Comparison of ENCODE assay signal across 8 cellular contexts in genomic region chr14:61661471-61661988, GRCh38. TPM values are rescaled to one million over a fixed set of nuclear protein-coding genes. Genes with fewer than 3 reads are reported as not detected.
DNase-seq lines count a peak whose midpoint lies in the region; ATAC-seq, FAIRE-seq and TF ChIP-seq lines count a peak whose summit lies in the region.

No MANE protein-coding gene starts in this region.

- H3K36me3 Mint-ChIP-seq in activated naive CD4-positive, alpha-beta T cell treated with anti-CD3 and anti-CD28 coated beads for 36 hours (ENCODE audit: low read depth): peaks cover 1% of the 10 kb centered on the region
- H3K36me3 Mint-ChIP-seq in dendritic cell treated with granulocyte-macrophage colony-stimulating factor and Interleukin-4, amounts not matched to agents 40 ng/mL and 50 ng/mL, for 4 days (ENCODE audit: low read depth): no peaks in the 10 kb centered on the region
- H3K36me3 Mint-ChIP-seq in glutamatergic neuron (ENCODE audit: unreplicated experiment): no peaks in the 10 kb centered on the region

- H4K20me1 ChIP-seq in KMS-11 (ENCODE audit: insufficient read depth) (no peaks in the 10 kb centered on the region), HepG2 (ENCODE audit: insufficient read depth, low read length) (no peaks in the 10 kb centered on the region)

- no peak for TF ChIP-seq RAD21 in HepG2 (CRISPR knock-in tag; IDR thresholded peaks at IDR 0.05)

- H3K4me2 ChIP-seq in KMS-11 (peak overlapping the region; percentile 33; the same call in 1 of the 2 replicates), HepG2 (ENCODE audit: low read depth, low read length) (no peak overlapping the region)

- in situ Hi-C loops in HepG2 (cut with HindIII; ENCODE audit: extremely low pct_ligation_motif_present, low pct_unique_long_range_greater_than_20kb): no loop called here
- in situ Hi-C loops in HAP-1 (cut with MboI; ENCODE audit: low sequenced_read_pairs): no loop called here

- peaks cover 73% of the 10 kb centered on the region for H3K4me1 Mint-ChIP-seq in activated naive CD4-positive, alpha-beta T cell treated with anti-CD3 and anti-CD28 coated beads for 36 hours (ENCODE audit: low read depth)
- peaks cover 38% of the 10 kb centered on the region for H3K4me1 Mint-ChIP-seq in dendritic cell treated with granulocyte-macrophage colony-stimulating factor and Interleukin-4, amounts not matched to agents 40 ng/mL and 50 ng/mL, for 4 days (ENCODE audit: low read depth)
- no peaks in the 10 kb centered on the region for H3K4me1 Mint-ChIP-seq in glutamatergic neuron (ENCODE audit: low read depth, unreplicated experiment)

- no peak for FAIRE-seq in HepG2 (lab: Jason Lieb, UNC)

- H3K9ac ChIP-seq in KMS-11 (no peak overlapping the region), HepG2 (ENCODE audit: insufficient read depth, low read depth, low read length) (no peak overlapping the region)

- H3K4me1 ChIP-seq in KMS-11 (ENCODE audit: low read depth, poor library complexity, severe bottlenecking): peaks cover 18% of the 10 kb centered on the region
- H3K4me1 ChIP-seq in upper lobe of right lung: peaks cover 22% of the 10 kb centered on the region
- H3K4me1 ChIP-seq in HepG2 (ENCODE audit: insufficient read depth, low read length): peaks cover 9% of the 10 kb centered on the region
- H3K4me1 ChIP-seq in HAP-1: no peaks in the 10 kb centered on the region

- no peaks in the 10 kb centered on the region for H3K36me3 ChIP-seq in KMS-11 (ENCODE audit: insufficient read depth)
- no peaks in the 10 kb centered on the region for H3K36me3 ChIP-seq in upper lobe of right lung
- H3K36me3 ChIP-seq in HepG2 (replicated peaks in 1 of 2; ENCODE audit: control insufficient read depth in 1 of 2, insufficient read depth in 2 of 2, low read length in 2 of 2): no peaks in the 10 kb centered on the region; a peak in 1 of 5 replicates
- no peaks in the 10 kb centered on the region for H3K36me3 ChIP-seq in HAP-1 (replicated peaks)

- no peak overlapping the region; the same call in 1 of the 2 replicates for H2AFZ ChIP-seq in KMS-11 (ENCODE audit: low read depth)
- H2AFZ ChIP-seq in HepG2 (ENCODE audit: low read length): no peak overlapping the region

- TF ChIP-seq EP300 in HepG2 (IDR thresholded peaks at IDR 0.05; ENCODE audit: low read depth in 2 of 2, low read length in 2 of 2) (no peak), HepG2 (CRISPR knock-in tag; IDR thresholded peaks at IDR 0.05; ENCODE audit: borderline replicate concordance) (no peak)

- no peaks in the 10 kb centered on the region for H3K27me3 ChIP-seq in KMS-11 (ENCODE audit: insufficient read depth, low read depth)
- H3K27me3 ChIP-seq in upper lobe of right lung: no peaks in the 10 kb centered on the region
- H3K27me3 ChIP-seq in HepG2 (ENCODE audit: control insufficient read depth in 1 of 2, insufficient read depth in 2 of 2, low read length in 2 of 2): no peaks in the 10 kb centered on the region
- peaks cover 4% of the 10 kb centered on the region; the same call in 1 of the 2 replicates for H3K27me3 ChIP-seq in HAP-1 (ENCODE audit: low read depth)

- WGBS in HepG2 (ENCODE audit: low lambda C conversion rate): 73% methylated on average over 2 of the region's 2 CpGs

- H3K79me2 ChIP-seq in KMS-11 (ENCODE audit: insufficient read depth, low read depth) (no peaks in the 10 kb centered on the region), HepG2 (ENCODE audit: insufficient read depth, low read length) (no peaks in the 10 kb centered on the region)

- no TSS peak for BruUV-seq in HepG2 (replicated peaks; lab: Mats Ljungman, UMichigan)

- H3K27ac ChIP-seq in KMS-11 (no peak overlapping the region), upper lobe of right lung (peak overlapping the region; percentile 9), HepG2 (ENCODE audit: extremely low read length, insufficient read depth, low read length) (no peak overlapping the region)

- H3K9me3 Mint-ChIP-seq in activated naive CD4-positive, alpha-beta T cell treated with anti-CD3 and anti-CD28 coated beads for 36 hours: no peaks in the 10 kb centered on the region
- no peaks in the 10 kb centered on the region for H3K9me3 Mint-ChIP-seq in dendritic cell treated with granulocyte-macrophage colony-stimulating factor and Interleukin-4, amounts not matched to agents 40 ng/mL and 50 ng/mL, for 4 days
- H3K9me3 Mint-ChIP-seq in glutamatergic neuron (ENCODE audit: unreplicated experiment): no peaks in the 10 kb centered on the region

- no peak for DNase-seq in activated naive CD4-positive, alpha-beta T cell treated with anti-CD3 and anti-CD28 coated beads for 36 hours
- DNase-seq in activated naive CD4-positive, alpha-beta T cell (lab: John Stamatoyannopoulos, UW): no peak
- no peak for DNase-seq in upper lobe of right lung
- no peak for DNase-seq in HepG2 (ENCODE audit: low spot score)
- no peak for DNase-seq in glutamatergic neuron
- DNase-seq in HAP-1 (ENCODE audit: low spot score in 2 of 2): no peak

- CTCF ChIA-PET in activated naive CD4-positive, alpha-beta T cell treated with anti-CD3 and anti-CD28 coated beads for 36 hours (lab: Charles Lee): interaction anchor here (0.9 to 1.1 kb wide), 3 partner anchors 34 to 183 kb away, joined by 3 to 5 read pairs (median 3); partner anchors contain the start of gene HIF1A
- CTCF ChIA-PET in HepG2 (lab: Yijun Ruan, JAX; ENCODE audit: low intra/inter-chr PET ratio, low total read pairs): no interaction called here

- intact Hi-C loops in activated naive CD4-positive, alpha-beta T cell treated with anti-CD3 and anti-CD28 coated beads for 36 hours (cut with micrococcal nuclease): loop anchor here (5.0 to 10.0 kb wide), 4 partner anchors 171 to 484 kb away; no protein-coding TSS in a partner anchor
- intact Hi-C loops in dendritic cell treated with granulocyte-macrophage colony-stimulating factor and Interleukin-4, amounts not matched to agents 40 ng/mL and 50 ng/mL, for 4 days (cut with micrococcal nuclease): loop anchor here (5.0 kb wide), 1 partner anchor 36 kb away; the partner anchor contains the start of gene HIF1A
- intact Hi-C loops in upper lobe of right lung (cut with DNase I) (no loop called here), HepG2 (cut with micrococcal nuclease; ENCODE audit: unreplicated experiment) (no loop called here)

- H3K4me3 ChIP-seq in KMS-11 (IDR thresholded peaks at IDR 0.05; ENCODE audit: insufficient read depth, low read depth, low read length): no peak overlapping the region
- no peak overlapping the region for H3K4me3 ChIP-seq in upper lobe of right lung
- no peak overlapping the region for H3K4me3 ChIP-seq in HepG2 (replicated peaks in 1 of 3; ENCODE audit: insufficient read depth in 1 of 3, low read depth in 2 of 3, low read length in 3 of 3)
- H3K4me3 ChIP-seq in HAP-1: no peak overlapping the region

- POLR2A ChIA-PET in HepG2 (lab: Yijun Ruan, JAX): no interaction called here

- no peak for TF ChIP-seq CTCF in KMS-11 (conservative IDR thresholded peaks at IDR 0.05; ENCODE audit: low read depth, low read length)
- no peak for TF ChIP-seq CTCF in upper lobe of right lung (IDR thresholded peaks at IDR 0.05)
- no peak for TF ChIP-seq CTCF in HepG2 (CRISPR knock-in tag; IDR thresholded peaks at IDR 0.05)
- TF ChIP-seq CTCF in glutamatergic neuron (IDR thresholded peaks at IDR 0.05; ENCODE audit: partially characterized antibody, unreplicated experiment): no peak

- no peak for TF ChIP-seq POLR2A in HepG2 (IDR thresholded peaks at IDR 0.05; ENCODE audit: insufficient read depth in 1 of 2, low read depth in 2 of 2, low read length in 2 of 2)

- H3K27ac Mint-ChIP-seq in activated naive CD4-positive, alpha-beta T cell treated with anti-CD3 and anti-CD28 coated beads for 36 hours: peak overlapping the region; percentile 98
- H3K27ac Mint-ChIP-seq in dendritic cell treated with granulocyte-macrophage colony-stimulating factor and Interleukin-4, amounts not matched to agents 40 ng/mL and 50 ng/mL, for 4 days: peak overlapping the region; percentile 70
- H3K27ac Mint-ChIP-seq in glutamatergic neuron (ENCODE audit: unreplicated experiment): no peak overlapping the region

- peak overlapping the region; percentile 63 for H3K4me3 Mint-ChIP-seq in activated naive CD4-positive, alpha-beta T cell treated with anti-CD3 and anti-CD28 coated beads for 36 hours
- H3K4me3 Mint-ChIP-seq in dendritic cell treated with granulocyte-macrophage colony-stimulating factor and Interleukin-4, amounts not matched to agents 40 ng/mL and 50 ng/mL, for 4 days: no peak overlapping the region
- H3K4me3 Mint-ChIP-seq in glutamatergic neuron (ENCODE audit: unreplicated experiment): no peak overlapping the region

- H3K27me3 Mint-ChIP-seq in activated naive CD4-positive, alpha-beta T cell treated with anti-CD3 and anti-CD28 coated beads for 36 hours (ENCODE audit: low read depth): no peaks in the 10 kb centered on the region
- H3K27me3 Mint-ChIP-seq in dendritic cell treated with granulocyte-macrophage colony-stimulating factor and Interleukin-4, amounts not matched to agents 40 ng/mL and 50 ng/mL, for 4 days: no peaks in the 10 kb centered on the region
- no peaks in the 10 kb centered on the region for H3K27me3 Mint-ChIP-seq in glutamatergic neuron (ENCODE audit: unreplicated experiment)

- ATAC-seq in upper lobe of right lung (no peak), HepG2 (no peak)

- no peaks in the 10 kb centered on the region for H3K9me3 ChIP-seq in upper lobe of right lung
- H3K9me3 ChIP-seq in HepG2 (ENCODE audit: low read length): no peaks in the 10 kb centered on the region
- no peaks in the 10 kb centered on the region; the same call in 1 of the 2 replicates for H3K9me3 ChIP-seq in HAP-1

RNA-seq across cellular contexts. Expression of gene HIF1A, which starts 33.8 kb away (rescaled TPM):
- total RNA-seq in activated naive CD4-positive, alpha-beta T cell treated with anti-CD3 and anti-CD28 coated beads for 36 hours: 100 to 1,000 TPM; 398 to 417 TPM
- total RNA-seq in upper lobe of right lung: 108 TPM
- 126 and 211 TPM in 2 replicates for total RNA-seq in HepG2 (2016; rRNA removed; fragmentation: Illumina TruSeq; extraction: Trizol)
- total RNA-seq in HepG2 (2016; cell fraction: cytosol; rRNA removed; fragmentation: Illumina TruSeq; extraction: Trizol; ENCODE audit: low read depth): 19.1 and 34.5 TPM in 2 replicates
- total RNA-seq in HepG2 (2016; cell fraction: insoluble cytoplasmic fraction; rRNA removed; fragmentation: Illumina TruSeq; extraction: Trizol): 123 and 189 TPM in 2 replicates
- total RNA-seq in HepG2 (2016; cell fraction: membrane; rRNA removed; fragmentation: Illumina TruSeq; extraction: Trizol): 36.2 and 39.8 TPM in 2 replicates
- total RNA-seq in HepG2 (2016; cell fraction: nucleus; rRNA removed; fragmentation: Illumina TruSeq; extraction: Trizol): 102 and 119 TPM in 2 replicates
- polyA plus RNA-seq in HepG2 (2011; rRNA removed): 41.0 and 42.8 TPM in 2 replicates
- polyA plus RNA-seq in HepG2 (2011; cell fraction: cytosol; rRNA removed): 19.1 and 32.4 TPM in 2 replicates
- 26.9 and 40.5 TPM in 2 replicates for polyA plus RNA-seq in HepG2 (2011; cell fraction: nucleus; rRNA removed)
- 58.1 and 68.2 TPM in 2 replicates for polyA plus RNA-seq in HepG2 (2012)
- 3.1 and 3.4 TPM in 2 replicates for polyA plus RNA-seq in HepG2 (2016; cell fraction: cytosol; fragmentation: Illumina TruSeq; extraction: Trizol; ENCODE audit: low read depth)
- 155 and 156 TPM in 2 replicates for polyA plus RNA-seq in HepG2 (2016; cell fraction: insoluble cytoplasmic fraction; fragmentation: Illumina TruSeq; extraction: Trizol; ENCODE audit: low read depth)
- polyA plus RNA-seq in HepG2 (2016; cell fraction: membrane; fragmentation: Illumina TruSeq; extraction: Trizol; ENCODE audit: low read depth): 11.9 and 12.5 TPM in 2 replicates
- polyA plus RNA-seq in HepG2 (2016; cell fraction: nucleus; fragmentation: Illumina TruSeq; extraction: Trizol; ENCODE audit: insufficient read depth, low read depth): 108 and 129 TPM in 2 replicates
- 67.4 and 132 TPM in 2 replicates for polyA minus RNA-seq in HepG2 (2011; rRNA and poly(A)+ RNA removed; ENCODE audit: low replicate concordance)
- polyA minus RNA-seq in HepG2 (2011; cell fraction: cytosol; rRNA and poly(A)+ RNA removed): 77.8 and 127 TPM in 2 replicates
- polyA minus RNA-seq in HepG2 (2011; cell fraction: nucleus; rRNA and poly(A)+ RNA removed): 102 and 161 TPM in 2 replicates
- 145 TPM for total RNA-seq in glutamatergic neuron (ENCODE audit: unreplicated experiment)

Comparison
In these comparisons a context has a peak if more than half of its experiments do, and no peak if none do; other contexts are left out.
1. intact Hi-C loops: an anchor here in activated naive CD4-positive, alpha-beta T cell treated with anti-CD3 and anti-CD28 coated beads for 36 hours (5.0 to 10.0 kb wide) and dendritic cell treated with granulocyte-macrophage colony-stimulating factor and Interleukin-4, amounts not matched to agents 40 ng/mL and 50 ng/mL, for 4 days (5.0 kb wide); none called in upper lobe of right lung and HepG2.